ENCODE assay signal across 13 cellular contexts in the genomic region with DNA sequence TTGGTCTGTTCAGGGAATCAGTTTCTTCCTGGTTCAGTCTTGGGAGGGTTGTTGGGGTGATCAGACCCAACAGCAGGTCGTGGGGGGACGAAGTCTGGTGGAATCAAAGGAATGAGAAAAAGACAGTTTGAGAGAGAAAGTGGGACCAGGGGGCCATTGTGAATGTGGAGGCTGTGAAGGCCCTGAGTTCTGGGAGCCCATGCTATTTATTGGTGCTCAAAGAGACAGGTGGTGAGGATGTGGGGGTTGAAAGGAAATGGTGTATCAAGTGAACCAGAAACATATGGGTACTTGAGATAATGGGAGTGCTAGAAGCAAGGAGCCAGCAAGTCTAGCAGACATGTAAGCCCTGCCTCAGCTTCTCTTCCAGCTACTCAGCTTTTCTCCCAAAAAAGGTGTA.
A peak's percentile ranks its signal among the peaks of the same experiment; 100 is the strongest.
DNase-seq lines count a peak whose midpoint lies in the region; ATAC-seq, FAIRE-seq and TF ChIP-seq lines count a peak whose summit lies in the region.
"Had no signal": no experiment of that assay in that cellular context is flagged by ENCODE, and none has a peak within 500 bp of the region (broad histone marks: within the 10 kb centered on the region; RNA-seq: fewer than 3 reads in every experiment).

No MANE protein-coding gene starts in this region.

- 7% methylated on average over 2 of the region's 2 CpGs for WGBS in K562 (ENCODE audit: insufficient coverage, low coverage, missing lambda C conversion rate)

- H3K79me2 ChIP-seq in K562 (ENCODE audit: control insufficient read depth, insufficient read depth, low read length), result no peaks in the 10 kb centered on the region

- peaks cover 51 to 57% of the 10 kb centered on the region in 2 donors for H3K9me3 Mint-ChIP-seq in stimulated activated naive CD8-positive, alpha-beta T cell treated with anti-CD3 and anti-CD28 coated beads, Interleukin-15, amount 100 ng/mL, for 72 hours

- H3K9me1 ChIP-seq in K562 (ENCODE audit: control insufficient read depth, insufficient read depth, low read length), result no peaks in the 10 kb centered on the region

- peaks cover 20% of the 10 kb centered on the region for H3K4me1 Mint-ChIP-seq in stimulated activated naive CD8-positive, alpha-beta T cell treated with anti-CD3 and anti-CD28 coated beads, Interleukin-15, amount 100 ng/mL, for 72 hours

- H3K27me3 Mint-ChIP-seq in stimulated activated naive CD8-positive, alpha-beta T cell treated with anti-CD3 and anti-CD28 coated beads, Interleukin-15, amount 100 ng/mL, for 72 hours, result no peaks in the 10 kb centered on the region
- H3K27me3 Mint-ChIP-seq: B cell; CD4-positive, alpha-beta T cell had no signal

- H3K27me3 ChIP-seq in K562 (ENCODE audit: control insufficient read depth in 2 of 2, insufficient read depth in 2 of 2, low read length in 2 of 2), result no peaks in the 10 kb centered on the region

- H3K36me3 ChIP-seq in K562 (ENCODE audit: control insufficient read depth, insufficient read depth, low read length), result no peaks in the 10 kb centered on the region

- peak overlapping the region; percentile 19 to 29 for H3K27ac Mint-ChIP-seq in stimulated activated naive CD8-positive, alpha-beta T cell treated with anti-CD3 and anti-CD28 coated beads, Interleukin-15, amount 100 ng/mL, for 72 hours
- H3K27ac Mint-ChIP-seq: B cell; CD4-positive, alpha-beta T cell had no signal

- in situ Hi-C loops in K562 (cut with MboI), result no loop called here

- POLR2A ChIA-PET in K562 (lab: Yijun Ruan, JAX), result no interaction called here

- no TSS peak for BruUV-seq in K562 (replicated peaks; lab: Mats Ljungman, UMichigan)

- no peak for DNase-seq in stimulated activated naive CD8-positive, alpha-beta T cell treated with anti-CD3 and anti-CD28 coated beads, Interleukin-15, amount 100 ng/mL, for 72 hours
- DNase-seq in stimulated activated naive CD8-positive, alpha-beta T cell treated with anti-CD3 and anti-CD28 coated beads, Interleukin-15, Interleukin-2, amounts not matched to agents 100 U/mL and 50 U/mL, for 24 hours, result no peak
- DNase-seq in NCI-H2171 (lab: John Stamatoyannopoulos, UW), result peak; percentile 11
- DNase-seq in K562 (ENCODE audit: extremely low read depth in 1 of 4, low spot score in 3 of 4), result peak in 1 of 4 experiments; percentile 9
- DNase-seq in activated naive CD4-positive, alpha-beta T cell treated with anti-CD3 and anti-CD28 coated beads, Interleukin-2, amount 50 U/mL, for 16 hours, result no peak
- DNase-seq in NCI-H2107 treated with DMSO at 0.1 percent for 48 hours (lab: John Stamatoyannopoulos, UW; ENCODE audit: unreplicated experiment), result no peak
- DNase-seq: C1 segment of cervical spinal cord; CD4-positive, alpha-beta T cell had no signal

- H3K4me1 ChIP-seq in K562 (replicated peaks in 1 of 2; ENCODE audit: control insufficient read depth in 2 of 2, insufficient read depth in 2 of 2, low read length in 2 of 2), result no peaks in the 10 kb centered on the region

- no peaks in the 10 kb centered on the region for H4K20me1 ChIP-seq in K562 (replicated peaks; ENCODE audit: control insufficient read depth, insufficient read depth, low read length)

- H3K9me3 ChIP-seq in K562 (replicated peaks; ENCODE audit: control insufficient read depth, insufficient read depth, low read depth, low read length), result no peaks in the 10 kb centered on the region; the same call in 1 of the 2 replicates

- H3K4me3 ChIP-seq in K562, result no peak overlapping the region

- no peak overlapping the region for H3K9ac ChIP-seq in K562 (ENCODE audit: insufficient read depth in 1 of 2, low read depth in 2 of 2, low read length in 2 of 2)

- ATAC-seq in stimulated activated naive CD8-positive, alpha-beta T cell treated with anti-CD3 and anti-CD28 coated beads, Interleukin-15, amount 100 ng/mL, for 72 hours, result no peak
- no peak for ATAC-seq in stimulated activated naive CD8-positive, alpha-beta T cell treated with anti-CD3 and anti-CD28 coated beads, Interleukin-15, Interleukin-2, amounts not matched to agents 100 U/mL and 50 U/mL, for 24 hours
- ATAC-seq in K562 (no peak), HG02642 (IDR thresholded peaks at IDR 0.05; ENCODE audit: poor library complexity, unreplicated experiment) (no peak)
- ATAC-seq: HCT116 had no signal

- CTCF ChIA-PET in K562 (lab: Yijun Ruan, JAX; ENCODE audit: low intra/inter-chr PET ratio), result no interaction called here

- no peak overlapping the region for H3K4me3 Mint-ChIP-seq in stimulated activated naive CD8-positive, alpha-beta T cell treated with anti-CD3 and anti-CD28 coated beads, Interleukin-15, amount 100 ng/mL, for 72 hours
- H3K4me3 Mint-ChIP-seq: B cell; CD4-positive, alpha-beta T cell had no signal

- FAIRE-seq in K562 (lab: Jason Lieb, UNC), result no peak
- FAIRE-seq: A204.1 had no signal

- TF ChIP-seq CTCF in K562 (IDR thresholded peaks at IDR 0.05 in 2 of 3, conservative IDR thresholded peaks at IDR 0.05 in 1 of 3; ENCODE audit: insufficient read depth in 2 of 3, low read depth in 1 of 3, low read length in 3 of 3), result no peak

- no peak for TF ChIP-seq EP300 in K562 (IDR thresholded peaks at IDR 0.05; ENCODE audit: low read length)

- intact Hi-C loops in K562 (cut with micrococcal nuclease), result no loop called here

- H3K4me2 ChIP-seq in K562 (ENCODE audit: insufficient read depth, low read length), result no peak overlapping the region

- no peak for TF ChIP-seq POLR2A in K562 (conservative IDR thresholded peaks at IDR 0.05)

- no peak for TF ChIP-seq RAD21 in K562 (CRISPR knock-in tag; conservative IDR thresholded peaks at IDR 0.05 in 1 of 2, IDR thresholded peaks at IDR 0.05 in 1 of 2)

- no peak overlapping the region for H2AFZ ChIP-seq in K562 (ENCODE audit: low read depth, low read length)

- H3K27ac ChIP-seq in K562 (ENCODE audit: extremely low read depth, low read depth, low read length), result no peak overlapping the region
- H3K27ac ChIP-seq: HL-60 had no signal

TF ChIP-seq in K562, 482 proteins besides CTCF, POLR2A, EP300 and RAD21:
- TF ChIP-seq CBX3 (IDR thresholded peaks at IDR 0.05; ENCODE audit: borderline replicate concordance in 1 of 2, low read length in 2 of 2) (0 out of 3 replicates have a peak, but pooled peaks of 1 of the 2 experiments have one; percentile 51), TRIM24 (IDR thresholded peaks at IDR 0.05) (peak; percentile 52 to 59), TAL1 (IDR thresholded peaks at IDR 0.05) (peak; percentile 34; the same call in 1 of the 2 replicates), ASH1L (IDR thresholded peaks at IDR 0.05; ENCODE audit: borderline replicate concordance, low read depth, partially characterized antibody) (no peak), TRIM28 (IDR thresholded peaks at IDR 0.05) (peak; percentile 74; the same call in 1 of the 2 replicates), CBFA2T2 (conservative IDR thresholded peaks at IDR 0.05) (peak; percentile 22; the same call in 1 of the 2 replicates), TCF3 (CRISPR knock-in tag; IDR thresholded peaks at IDR 0.05) (peak; percentile 36; the same call in 1 of the 2 replicates), ETV5 (CRISPR knock-in tag; IDR thresholded peaks at IDR 0.05; ENCODE audit: low read depth) (no peak), CBFA2T3 (IDR thresholded peaks at IDR 0.05) (peak; percentile 56)
TF ChIP-seq in K562: peak in this region for 7.
